19 cellular contexts compared by ENCODE assay signal in the genomic region with DNA sequence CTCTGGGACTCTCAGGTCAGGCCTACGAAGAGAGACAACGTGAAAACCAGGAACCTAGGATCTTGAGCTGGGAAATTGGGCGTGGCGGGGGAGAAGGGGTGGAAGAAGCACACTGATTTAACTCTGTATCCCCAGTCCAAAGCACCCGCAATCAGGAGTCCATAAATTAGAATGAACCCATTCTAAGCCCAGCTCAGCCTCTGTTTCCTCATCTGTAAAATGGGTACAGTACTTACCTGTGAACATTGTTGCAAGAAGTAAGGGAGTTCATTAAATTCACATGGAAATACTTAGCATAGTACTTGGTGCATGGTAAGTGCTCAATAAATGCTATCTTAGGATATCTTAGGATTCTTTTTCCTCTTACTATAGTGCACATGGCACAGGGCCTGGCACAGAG.
DNase-seq lines count a peak whose midpoint lies in the region; ATAC-seq and TF ChIP-seq lines count a peak whose summit lies in the region.
"Had no signal": no experiment of that assay in that cellular context is flagged by ENCODE, and none has a peak within 500 bp of the region (broad histone marks: within the 10 kb centered on the region; RNA-seq: fewer than 3 reads in every experiment).

No MANE protein-coding gene starts in this region.

- H3K4me3 ChIP-seq in CD4-positive, CD25-positive, alpha-beta regulatory T cell (ENCODE audit: low read depth, low read length), result no peak overlapping the region
- H3K4me3 ChIP-seq in CD8-positive, alpha-beta memory T cell (ENCODE audit: low read length), result no peak overlapping the region
- H3K4me3 ChIP-seq in iPS DF 6.9 (ENCODE audit: low read length) (no peak overlapping the region), lower lobe of right lung (no peak overlapping the region), MG63 (no peak overlapping the region)
- H3K4me3 ChIP-seq: ascending aorta, transverse colon had no signal

- peaks cover 22 to 47% (median 31%) of the 10 kb centered on the region in 4 donors for H3K4me1 Mint-ChIP-seq in CD4-positive, CD25-positive, alpha-beta regulatory T cell
- H3K4me1 Mint-ChIP-seq in CD8-positive, alpha-beta memory T cell, result peaks cover 45 to 62% (median 54%) of the 10 kb centered on the region in 3 donors
- H3K4me1 Mint-ChIP-seq in WTC11, result peaks cover 59% of the 10 kb centered on the region

- peaks cover 0 to 2% (median 0%) of the 10 kb centered on the region in 7 donors for H3K9me3 Mint-ChIP-seq in CD4-positive, CD25-positive, alpha-beta regulatory T cell
- H3K9me3 Mint-ChIP-seq in CD8-positive, alpha-beta memory T cell, result no peaks in the 10 kb centered on the region
- H3K9me3 Mint-ChIP-seq in WTC11, result no peaks in the 10 kb centered on the region
- H3K9me3 Mint-ChIP-seq: nephron had no signal

- H3K4me1 ChIP-seq in CD4-positive, CD25-positive, alpha-beta regulatory T cell (ENCODE audit: control insufficient read depth, insufficient read depth, low read length, poor library complexity, severe bottlenecking), result peaks cover 57% of the 10 kb centered on the region
- peaks cover 49% of the 10 kb centered on the region for H3K4me1 ChIP-seq in CD8-positive, alpha-beta memory T cell (ENCODE audit: insufficient read depth, low read length)
- peaks cover 4% of the 10 kb centered on the region for H3K4me1 ChIP-seq in iPS DF 6.9 (ENCODE audit: control insufficient read depth, insufficient read depth, low read length)
- H3K4me1 ChIP-seq in lower lobe of right lung, result peaks cover 13% of the 10 kb centered on the region

- DNase-seq in CD4-positive, CD25-positive, alpha-beta regulatory T cell, result no peak
- no peak for DNase-seq in CD8-positive, alpha-beta memory T cell
- DNase-seq in WTC11 (ENCODE audit: low spot score) (no peak), iPS DF 6.9 (ENCODE audit: low read depth, low spot score) (no peak), lower lobe of right lung (no peak), MG63 (no peak), occipital lobe (lab: John Stamatoyannopoulos, UW) (no peak)
- DNase-seq: activated CD4-positive, alpha-beta T cell treated with anti-CD3 and anti-CD28 coated beads for 36 hours; activated naive CD4-positive, alpha-beta T cell treated with anti-CD3 and anti-CD28 coated beads, Interleukin-2, amount 50 U/mL, for 16 hours; activated T-cell treated with anti-CD3 and anti-CD28 coated beads for 4 hours; Calu3; midbrain; NCI-H1436 treated with DMSO at 0.1 percent for 48 hours; NCI-H526 treated with DMSO at 0.1 percent for 48 hours; stimulated activated naive CD8-positive, alpha-beta T cell treated with anti-CD3 and anti-CD28 coated beads, Interleukin-15, amount 100 ng/mL, for 72 hours; transverse colon had no signal

- intact Hi-C loops in lower lobe of right lung (cut with DNase I), result no loop called here

- no peaks in the 10 kb centered on the region for H3K9me3 ChIP-seq in CD4-positive, CD25-positive, alpha-beta regulatory T cell (ENCODE audit: control insufficient read depth in 2 of 2, low read length in 2 of 2)
- H3K9me3 ChIP-seq in CD8-positive, alpha-beta memory T cell (ENCODE audit: low read length), result no peaks in the 10 kb centered on the region
- H3K9me3 ChIP-seq in iPS DF 6.9 (ENCODE audit: control insufficient read depth, insufficient read depth, low read length), result no peaks in the 10 kb centered on the region
- H3K9me3 ChIP-seq in lower lobe of right lung, result no peaks in the 10 kb centered on the region
- H3K9me3 ChIP-seq in MG63, result no peaks in the 10 kb centered on the region
- H3K9me3 ChIP-seq: ascending aorta, transverse colon had no signal

- H3K27me3 Mint-ChIP-seq in CD4-positive, CD25-positive, alpha-beta regulatory T cell, result no peaks in the 10 kb centered on the region
- H3K27me3 Mint-ChIP-seq in CD8-positive, alpha-beta memory T cell, result peaks cover 0 to 16% of the 10 kb centered on the region in 2 donors
- no peaks in the 10 kb centered on the region; the same call in 1 of the 2 replicates for H3K27me3 Mint-ChIP-seq in WTC11 (ENCODE audit: low read depth)
- H3K27me3 Mint-ChIP-seq: activated CD4-positive, alpha-beta T cell treated with anti-CD3 and anti-CD28 coated beads for 36 hours; stimulated activated naive CD8-positive, alpha-beta T cell treated with anti-CD3 and anti-CD28 coated beads, Interleukin-15, amount 100 ng/mL, for 72 hours had no signal

- ATAC-seq in CD4-positive, CD25-positive, alpha-beta regulatory T cell (ENCODE audit: low read depth in 2 of 2), result no peak
- ATAC-seq in WTC11 (no peak), lower lobe of right lung (no peak)
- ATAC-seq: activated CD4-positive, alpha-beta T cell treated with anti-CD3 and anti-CD28 coated beads for 36 hours; Right ventricle myocardium inferior; stimulated activated naive CD8-positive, alpha-beta T cell treated with anti-CD3 and anti-CD28 coated beads, Interleukin-15, amount 100 ng/mL, for 72 hours had no signal

- no CpG with 5 or more reads among the region's 5 CpGs for WGBS in iPS DF 6.9 (ENCODE audit: insufficient coverage, insufficient read length)

- CTCF ChIA-PET in CD8-positive, alpha-beta memory T cell (lab: Charles Lee), result no interaction called here
- CTCF ChIA-PET in WTC11 (lab: Charles Lee), result interaction anchor here (0.6 kb wide), 1 partner anchor 157 kb away, joined by 5 read pairs; no protein-coding TSS in a partner anchor

- TF ChIP-seq CTCF in WTC11 (IDR thresholded peaks at IDR 0.05) (no peak), lower lobe of right lung (IDR thresholded peaks at IDR 0.05) (no peak)

- peak overlapping the region; percentile 87 to 94 (median 92) for H3K27ac Mint-ChIP-seq in CD4-positive, CD25-positive, alpha-beta regulatory T cell
- H3K27ac Mint-ChIP-seq in CD8-positive, alpha-beta memory T cell, result peak overlapping the region in 7 of 8 donors; percentile 86 to 96 (median 89)
- peak overlapping the region; percentile 99 for H3K27ac Mint-ChIP-seq in WTC11

- no peaks in the 10 kb centered on the region for H3K36me3 ChIP-seq in CD4-positive, CD25-positive, alpha-beta regulatory T cell (ENCODE audit: control insufficient read depth, insufficient read depth, low read length)
- no peaks in the 10 kb centered on the region for H3K36me3 ChIP-seq in CD8-positive, alpha-beta memory T cell (ENCODE audit: insufficient read depth, low read length)
- H3K36me3 ChIP-seq in iPS DF 6.9 (ENCODE audit: control insufficient read depth, insufficient read depth, low read length), result no peaks in the 10 kb centered on the region
- no peaks in the 10 kb centered on the region for H3K36me3 ChIP-seq in lower lobe of right lung
- H3K36me3 ChIP-seq in MG63, result no peaks in the 10 kb centered on the region
- H3K36me3 ChIP-seq: ascending aorta, transverse colon had no signal

- no peaks in the 10 kb centered on the region for H3K27me3 ChIP-seq in CD4-positive, CD25-positive, alpha-beta regulatory T cell (ENCODE audit: control insufficient read depth, insufficient read depth, low read length)
- no peaks in the 10 kb centered on the region for H3K27me3 ChIP-seq in CD8-positive, alpha-beta memory T cell (ENCODE audit: insufficient read depth, low read length, poor library complexity, severe bottlenecking)
- H3K27me3 ChIP-seq in iPS DF 6.9 (ENCODE audit: control insufficient read depth, insufficient read depth, low read length) (no peaks in the 10 kb centered on the region), lower lobe of right lung (ENCODE audit: low read depth) (no peaks in the 10 kb centered on the region), MG63 (no peaks in the 10 kb centered on the region)
- H3K27me3 ChIP-seq: ascending aorta, transverse colon had no signal

- no peaks in the 10 kb centered on the region for H3K36me3 Mint-ChIP-seq in CD4-positive, CD25-positive, alpha-beta regulatory T cell
- H3K36me3 Mint-ChIP-seq in CD8-positive, alpha-beta memory T cell, result no peaks in the 10 kb centered on the region
- no peaks in the 10 kb centered on the region for H3K36me3 Mint-ChIP-seq in WTC11

- peak overlapping the region in 1 of 4 donors; percentile 35 for H3K4me3 Mint-ChIP-seq in CD4-positive, CD25-positive, alpha-beta regulatory T cell
- peak overlapping the region in 2 of 7 donors; percentile 3 to 15 for H3K4me3 Mint-ChIP-seq in CD8-positive, alpha-beta memory T cell
- H3K4me3 Mint-ChIP-seq in WTC11, result no peak overlapping the region
- H3K4me3 Mint-ChIP-seq: nephron had no signal

- H3K27ac ChIP-seq in CD4-positive, CD25-positive, alpha-beta regulatory T cell (ENCODE audit: insufficient read depth, low read length, poor library complexity, severe bottlenecking), result no peak overlapping the region
- H3K27ac ChIP-seq in CD8-positive, alpha-beta memory T cell (ENCODE audit: low read depth, low read length), result no peak overlapping the region
- H3K27ac ChIP-seq in iPS DF 6.9 (ENCODE audit: low read length), result peak overlapping the region; percentile 58
- no peak overlapping the region for H3K27ac ChIP-seq in lower lobe of right lung

- POLR2A ChIA-PET in CD8-positive, alpha-beta memory T cell (lab: Charles Lee), result no interaction called here
- POLR2A ChIA-PET in WTC11 (lab: Charles Lee), result no interaction called here

TF ChIP-seq in WTC11, 78 proteins besides CTCF, POLR2A, EP300 and RAD21 (continues in another document):
- TF ChIP-seq ZNF263 (CRISPR knock-in tag; IDR thresholded peaks at IDR 0.05; ENCODE audit: low read depth), result no peak
- TF ChIP-seq ZNF121 (CRISPR knock-in tag; IDR thresholded peaks at IDR 0.05), result no peak
- no peak for TF ChIP-seq ZNF423 (CRISPR knock-in tag; IDR thresholded peaks at IDR 0.05)
- no peak for TF ChIP-seq PREB (CRISPR knock-in tag; IDR thresholded peaks at IDR 0.05; ENCODE audit: borderline replicate concordance)
- TF ChIP-seq, protein P1, sequence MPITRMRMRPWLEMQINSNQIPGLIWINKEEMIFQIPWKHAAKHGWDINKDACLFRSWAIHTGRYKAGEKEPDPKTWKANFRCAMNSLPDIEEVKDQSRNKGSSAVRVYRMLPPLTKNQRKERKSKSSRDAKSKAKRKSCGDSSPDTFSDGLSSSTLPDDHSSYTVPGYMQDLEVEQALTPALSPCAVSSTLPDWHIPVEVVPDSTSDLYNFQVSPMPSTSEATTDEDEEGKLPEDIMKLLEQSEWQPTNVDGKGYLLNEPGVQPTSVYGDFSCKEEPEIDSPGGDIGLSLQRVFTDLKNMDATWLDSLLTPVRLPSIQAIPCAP (CRISPR knock-in tag; IDR thresholded peaks at IDR 0.05), result no peak
- TF ChIP-seq SP1 (CRISPR knock-in tag; conservative IDR thresholded peaks at IDR 0.05), result no peak
